8 cellular contexts compared by ENCODE assay signal in genomic region chr7:30226593-30227268, GRCh38. TPM values are rescaled to one million over a fixed set of nuclear protein-coding genes. Genes with fewer than 3 reads are reported as not detected.
DNase-seq lines count a peak whose midpoint lies in the region; ATAC-seq and TF ChIP-seq lines count a peak whose summit lies in the region.

No MANE protein-coding gene starts in this region.

- no peak for TF ChIP-seq CTCF in psoas muscle (IDR thresholded peaks at IDR 0.05)

- in situ Hi-C loops in G401 (cut with HindIII; ENCODE audit: low sequenced_read_pairs), result loop anchor here (5.0 kb wide), 1 partner anchor 39 kb away; no protein-coding TSS in a partner anchor

- ATAC-seq in psoas muscle (peak in 3 of 4 donors; percentile 9 to 31 (median 20)), GM21576 (IDR thresholded peaks at IDR 0.05; ENCODE audit: unreplicated experiment) (no peak), GM21717 (IDR thresholded peaks at IDR 0.05; ENCODE audit: unreplicated experiment) (no peak), GM21528 (IDR thresholded peaks at IDR 0.05; ENCODE audit: low FRiP score, unreplicated experiment) (no peak)

- DNase-seq in G401 (ENCODE audit: low spot score) (peak; percentile 85), NCI-H2196 (lab: John Stamatoyannopoulos, UW; ENCODE audit: unreplicated experiment) (peak; percentile 36), psoas muscle (no peak), epidermal melanocyte (ENCODE audit: insufficient read length, low spot score) (no peak)

- H3K4me1 ChIP-seq in psoas muscle, result peaks cover 24% of the 10 kb centered on the region

- WGBS in psoas muscle, 3 donors, result 59 to 68% (median 65%) methylated on average over 13 of the region's 13 CpGs

- no peaks in the 10 kb centered on the region for H3K27me3 ChIP-seq in psoas muscle (ENCODE audit: insufficient read depth in 3 of 3, low read length in 2 of 3)

- no peaks in the 10 kb centered on the region for H3K36me3 ChIP-seq in psoas muscle (ENCODE audit: insufficient read depth in 1 of 2, low read depth in 1 of 2)

- intact Hi-C loops in psoas muscle (cut with DNase I), result loop anchor here in 1 of 2 donors (2.0 kb wide), 1 partner anchor 54 kb away; no protein-coding TSS in a partner anchor

- H3K27ac ChIP-seq in cingulate gyrus (ENCODE audit: low read depth, low read length), result peak overlapping the region; percentile 85
- peak overlapping the region; percentile 95 for H3K27ac ChIP-seq in psoas muscle

- no peaks in the 10 kb centered on the region for H3K9me3 ChIP-seq in psoas muscle

- no peak overlapping the region for H3K4me3 ChIP-seq in psoas muscle

RNA-seq across cellular contexts. Expression of gene ZNRF2, which starts 57.7 kb away (rescaled TPM):
- total RNA-seq in G401 (2014; rRNA removed; shearing (Covaris generic)), result 3.4 and 5.2 TPM in 2 replicates
- total RNA-seq in psoas muscle, result 10 to 100 TPM; 10.2 to 21.5 (median 12.7) TPM
- 1 to 10 TPM; 3.9 to 9.4 (median 4.2) TPM for polyA plus RNA-seq in psoas muscle

Comparison
In these comparisons a context has a peak if more than half of its experiments do, and no peak if none do; other contexts are left out.
1. DNase-seq: peak in G401 (single experiment) and NCI-H2196 (single experiment); none in psoas muscle (0 of 2) and epidermal melanocyte (single experiment).
2. ATAC-seq: peak in psoas muscle (3 of 4); none in GM21576 (single experiment), GM21717 (single experiment) and GM21528 (single experiment).